In genomic region chr7:1883834-1884582, GRCh38 we compare ENCODE assay signal across 2 cellular contexts.
TF ChIP-seq lines count a peak whose summit lies in the region.

No MANE protein-coding gene starts in this region.

TF ChIP-seq in IMR-90, 13 proteins besides CTCF, POLR2A, EP300 and RAD21:
- TF ChIP-seq NFE2L2 (IDR thresholded peaks at IDR 0.05; ENCODE audit: low read depth, low read length) (no peak), MAZ (IDR thresholded peaks at IDR 0.05; ENCODE audit: borderline replicate concordance, low read depth, low read length) (no peak), CHD1 (IDR thresholded peaks at IDR 0.05; ENCODE audit: low read depth, low read length) (no peak), SMC3 (IDR thresholded peaks at IDR 0.05; ENCODE audit: low read depth, low read length) (no peak), MXI1 (IDR thresholded peaks at IDR 0.05; ENCODE audit: borderline replicate concordance, low read depth, low read length) (no peak), FOS (IDR thresholded peaks at IDR 0.05; ENCODE audit: low read depth, low read length) (no peak), RCOR1 (IDR thresholded peaks at IDR 0.05; ENCODE audit: insufficient replicate concordance, low read length) (no peak), CEBPB (IDR thresholded peaks at IDR 0.05; ENCODE audit: low read depth, low read length) (no peak), BHLHE40 (IDR thresholded peaks at IDR 0.05; ENCODE audit: low read depth, low read length) (no peak), RFX5 (IDR thresholded peaks at IDR 0.05; ENCODE audit: low read depth, low read length) (no peak), MAFK (IDR thresholded peaks at IDR 0.05; ENCODE audit: low read depth, low read length) (no peak)
- TF ChIP-seq, protein P1, sequence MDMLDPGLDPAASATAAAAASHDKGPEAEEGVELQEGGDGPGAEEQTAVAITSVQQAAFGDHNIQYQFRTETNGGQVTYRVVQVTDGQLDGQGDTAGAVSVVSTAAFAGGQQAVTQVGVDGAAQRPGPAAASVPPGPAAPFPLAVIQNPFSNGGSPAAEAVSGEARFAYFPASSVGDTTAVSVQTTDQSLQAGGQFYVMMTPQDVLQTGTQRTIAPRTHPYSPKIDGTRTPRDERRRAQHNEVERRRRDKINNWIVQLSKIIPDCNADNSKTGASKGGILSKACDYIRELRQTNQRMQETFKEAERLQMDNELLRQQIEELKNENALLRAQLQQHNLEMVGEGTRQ (IDR thresholded peaks at IDR 0.05; ENCODE audit: low read depth, low read length) = no peak
- TF ChIP-seq, protein P2, sequence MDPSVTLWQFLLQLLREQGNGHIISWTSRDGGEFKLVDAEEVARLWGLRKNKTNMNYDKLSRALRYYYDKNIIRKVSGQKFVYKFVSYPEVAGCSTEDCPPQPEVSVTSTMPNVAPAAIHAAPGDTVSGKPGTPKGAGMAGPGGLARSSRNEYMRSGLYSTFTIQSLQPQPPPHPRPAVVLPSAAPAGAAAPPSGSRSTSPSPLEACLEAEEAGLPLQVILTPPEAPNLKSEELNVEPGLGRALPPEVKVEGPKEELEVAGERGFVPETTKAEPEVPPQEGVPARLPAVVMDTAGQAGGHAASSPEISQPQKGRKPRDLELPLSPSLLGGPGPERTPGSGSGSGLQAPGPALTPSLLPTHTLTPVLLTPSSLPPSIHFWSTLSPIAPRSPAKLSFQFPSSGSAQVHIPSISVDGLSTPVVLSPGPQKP (IDR thresholded peaks at IDR 0.05; ENCODE audit: borderline replicate concordance, low read depth, low read length) = no peak

TF ChIP-seq in WTC11, 78 proteins besides CTCF, POLR2A, EP300 and RAD21:
- TF ChIP-seq HMGXB4 (CRISPR knock-in tag; IDR thresholded peaks at IDR 0.05) = no peak
- 0 out of 2 replicates have a peak, but pooled peaks have one; percentile 29 for TF ChIP-seq MAX (CRISPR knock-in tag; IDR thresholded peaks at IDR 0.05)
- no peak for TF ChIP-seq ATF2 (CRISPR knock-in tag; IDR thresholded peaks at IDR 0.05; ENCODE audit: borderline replicate concordance, low read depth)
- peak; percentile 42; the same call in 1 of the 2 replicates for TF ChIP-seq ZNF121 (CRISPR knock-in tag; IDR thresholded peaks at IDR 0.05)
